Comparison of ENCODE assay signal across 8 cellular contexts in the genomic region with DNA sequence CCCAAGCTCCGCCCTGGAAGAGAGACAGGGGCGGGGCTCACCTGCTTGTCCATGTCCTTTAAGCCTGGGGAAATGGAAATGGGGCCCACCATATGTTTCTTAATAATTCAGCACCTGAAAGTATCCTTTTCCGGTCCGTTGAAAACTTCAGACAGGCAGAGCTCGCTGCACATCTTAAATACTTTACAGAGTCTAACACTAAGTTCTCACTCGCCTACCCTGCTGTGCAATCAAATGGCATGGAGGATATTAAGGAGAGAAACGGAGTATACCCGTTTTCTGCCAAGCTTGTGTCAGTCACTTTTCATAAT. TPM values are rescaled to one million over a fixed set of nuclear protein-coding genes. Genes with fewer than 3 reads are reported as not detected.
DNase-seq lines count a peak whose midpoint lies in the region; ATAC-seq and TF ChIP-seq lines count a peak whose summit lies in the region.

No MANE protein-coding gene starts in this region.

- peaks cover 0 to 47% (median 14%) of the 10 kb centered on the region in 3 donors for H3K4me1 ChIP-seq in gastroesophageal sphincter

- DNase-seq in H7 (no peak), NCI-H510A (lab: John Stamatoyannopoulos, UW) (no peak), NCI-H510A treated with DMSO at 0.1 percent for 48 hours (lab: John Stamatoyannopoulos, UW) (no peak)

- no peak for TF ChIP-seq POLR2A in gastroesophageal sphincter (IDR thresholded peaks at IDR 0.05)

- H3K27ac ChIP-seq in VCaP (peak overlapping the region; percentile 89), gastroesophageal sphincter (peak overlapping the region; percentile 91 to 97 (median 94)), skin epidermis (peak overlapping the region in 11 of 21 experiments; percentile 88 to 99 (median 97))

- H3K36me3 ChIP-seq in H7 (replicated peaks; ENCODE audit: control insufficient read depth, insufficient read depth, low read length) = peaks cover 11% of the 10 kb centered on the region
- peaks cover 0 to 29% of the 10 kb centered on the region in 2 donors for H3K36me3 ChIP-seq in gastroesophageal sphincter

- H3K9me3 ChIP-seq in gastroesophageal sphincter = no peaks in the 10 kb centered on the region

- H3K4me3 ChIP-seq in H7 (ENCODE audit: insufficient read depth, low read depth, low read length) = peak overlapping the region; percentile 99
- H3K4me3 ChIP-seq in gastroesophageal sphincter = peak overlapping the region; percentile 84 to 94
- H3K4me3 ChIP-seq in skin epidermis = peak overlapping the region; percentile 70 to 98 (median 84)

- TF ChIP-seq EP300 in gastroesophageal sphincter (IDR thresholded peaks at IDR 0.05) = no peak

- no peak for ATAC-seq in gastroesophageal sphincter
- ATAC-seq in HG02610 (IDR thresholded peaks at IDR 0.05; ENCODE audit: unreplicated experiment) = no peak
- ATAC-seq in HG02571 (IDR thresholded peaks at IDR 0.05; ENCODE audit: unreplicated experiment) = no peak

- TF ChIP-seq CTCF in VCaP (conservative IDR thresholded peaks at IDR 0.05) (no peak), gastroesophageal sphincter (IDR thresholded peaks at IDR 0.05) (no peak)

- H3K27me3 ChIP-seq in H7 (ENCODE audit: control insufficient read depth, insufficient read depth, low read length) (no peaks in the 10 kb centered on the region; the same call in 1 of the 2 replicates), gastroesophageal sphincter (no peaks in the 10 kb centered on the region)

- 12 to 20% methylated on average over 1 to 6 of the region's 8 CpGs for WGBS in gastroesophageal sphincter (ENCODE audit: low coverage in 1 of 2), 2 donors

RNA-seq across cellular contexts. Expression of a gene that starts 0.5 kb away (rescaled TPM):
- 20.5 and 28.5 TPM in 2 replicates for total RNA-seq in H7 (2014; rRNA removed; shearing (Covaris generic))
- 10 to 100 TPM; 13.6 to 30.0 (median 26.0) TPM for total RNA-seq in gastroesophageal sphincter

RNA-seq across cellular contexts. Expression of a gene that starts 37.8 kb away (rescaled TPM):
- total RNA-seq in H7 (2014; rRNA removed; shearing (Covaris generic)) = 94.3 and 95.0 TPM in 2 replicates
- under 1 TPM; 0.12 to 0.72 (median 0.57) TPM for total RNA-seq in gastroesophageal sphincter

RNA-seq across cellular contexts. Expression of a gene that starts 37.9 kb away (rescaled TPM):
- total RNA-seq in H7 (2014; rRNA removed; shearing (Covaris generic)) = 24.1 and 33.5 TPM in 2 replicates
- total RNA-seq in gastroesophageal sphincter = 10 to 100 TPM; 15.2 to 20.3 (median 19.5) TPM

Comparison
In these comparisons a context has a peak if more than half of its experiments do, and no peak if none do; other contexts are left out.
1. RNA of a gene that starts 37.8 kb away (total RNA-seq): 94.3 to 95.0 TPM in H7; 0.12 to 0.72 TPM in gastroesophageal sphincter; every median in the first group is over 10 times any median in the second.
2. Peak in every context shown above with its lines, with median percentiles within 50 percentile points of each other: H3K4me3 ChIP-seq and H3K27ac ChIP-seq.